Comparison of ENCODE assay signal across 14 cellular contexts in the genomic region with DNA sequence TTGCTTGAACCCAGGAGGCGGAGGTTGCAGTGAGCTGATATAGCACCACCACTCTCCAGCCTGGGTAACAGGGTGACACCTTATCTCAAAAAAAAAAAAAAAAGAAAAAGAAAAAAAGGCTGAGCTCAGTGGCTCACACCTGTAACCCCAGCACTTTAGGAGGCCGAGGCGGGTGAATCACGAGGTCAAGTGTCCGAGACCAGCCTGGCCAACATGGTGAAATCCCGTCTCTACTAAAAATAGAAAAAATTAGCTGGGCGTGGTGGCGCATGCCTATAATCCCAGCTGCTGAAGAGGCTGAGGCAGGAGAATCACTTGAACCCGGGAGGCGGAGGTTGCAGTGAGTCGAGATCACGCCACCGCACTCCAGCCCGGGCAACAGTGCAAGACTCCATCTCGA. TPM values are rescaled to one million over a fixed set of nuclear protein-coding genes. Genes with fewer than 3 reads are reported as not detected.
"Had no signal": no experiment of that assay in that cellular context is flagged by ENCODE, and none has a peak within 500 bp of the region (broad histone marks: within the 10 kb centered on the region; RNA-seq: fewer than 3 reads in every experiment).

No MANE protein-coding gene starts in this region.

RNA-seq across cellular contexts. Expression of gene TRIM54, which starts 37.6 kb away (rescaled TPM):
- total RNA-seq: activated B cell treated with CpG ODN at 0.5 μM for 24 hours; activated CD4-positive, alpha-beta memory T cell treated with anti-CD3 and anti-CD28 coated beads for 36 hours; activated naive CD4-positive, alpha-beta T cell treated with anti-CD3 and anti-CD28 coated beads for 36 hours; activated naive CD4-positive, alpha-beta T cell treated with anti-CD3 and anti-CD28 coated beads, Interleukin-2, amount 50 U/mL, for 72 hours; astrocyte had no signal

RNA-seq across cellular contexts. Expression of gene DNAJC5G, which starts 44.6 kb away (rescaled TPM):
- total RNA-seq: activated B cell treated with CpG ODN at 0.5 μM for 24 hours; activated CD4-positive, alpha-beta T cell treated with anti-CD3 and anti-CD28 coated beads, Interleukin-2, amount 10 ng/mL, durations not matched to agents 24 days and 14 days; activated CD8-positive, alpha-beta memory T cell treated with anti-CD3 and anti-CD28 coated beads for 36 hours; activated CD8-positive, alpha-beta T cell treated with anti-CD3 and anti-CD28 coated beads for 36 hours; activated naive CD4-positive, alpha-beta T cell treated with anti-CD3 and anti-CD28 coated beads for 36 hours; activated naive CD4-positive, alpha-beta T cell treated with anti-CD3 and anti-CD28 coated beads, Interleukin-2, amount 50 U/mL, for 72 hours; activated naive CD8-positive, alpha-beta T cell treated with anti-CD3 and anti-CD28 coated beads for 36 hours; activated T-cell treated with anti-CD3 and anti-CD28 coated beads, Interleukin-2, amount 50 U/mL, for 4 hours; activated T-helper 1 cell treated with anti-CD3 and anti-CD28 coated beads, Interleukin-12 subunit alpha, Interleukin-12 subunit beta, Interleukin-2, Interleukin-4 antibody, amounts not matched to agents 30 ng/mL and 10 ng/mL and 1 ng/mL, durations not matched to agents 14 hours and 24 hours and 36 hours; activated T-helper 17 cell treated with anti-CD3 and anti-CD28 coated beads, Interleukin-2, amount 50 U/mL, for 72 hours; aorta; astrocyte; breast epithelium had no signal
